Comparison of ENCODE assay signal across 28 cellular contexts in genomic region chr3:154716170-154716569, GRCh38.
"Had no signal": no experiment of that assay in that cellular context is flagged by ENCODE, and none has a peak within 500 bp of the region (broad histone marks: within the 10 kb centered on the region; RNA-seq: fewer than 3 reads in every experiment).

No MANE protein-coding gene starts in this region.

- H3K27ac ChIP-seq: colonic mucosa, coronary artery, dorsolateral prefrontal cortex, epithelial cell of prostate, esophagus muscularis mucosa, esophagus squamous epithelium, foreskin keratinocyte, gastrocnemius medialis, gastroesophageal sphincter, heart left ventricle, heart right ventricle had no signal

- H3K27me3 ChIP-seq: colonic mucosa, dorsolateral prefrontal cortex, esophagus muscularis mucosa, esophagus squamous epithelium, gastrocnemius medialis, gastroesophageal sphincter, heart left ventricle, heart right ventricle had no signal

- H3K36me3 ChIP-seq: colonic mucosa, esophagus muscularis mucosa, esophagus squamous epithelium, gastrocnemius medialis, gastroesophageal sphincter, heart left ventricle, heart right ventricle had no signal

- H3K4me1 ChIP-seq: colonic mucosa, esophagus muscularis mucosa, esophagus squamous epithelium, foreskin keratinocyte, gastrocnemius medialis, gastroesophageal sphincter, heart right ventricle had no signal

- ATAC-seq: effector memory CD8-positive, alpha-beta T cell; esophagus mucosa; foreskin keratinocyte; gastrocnemius medialis; gastroesophageal sphincter; heart left ventricle; heart right ventricle had no signal

- DNase-seq: colonic mucosa; cortex of kidney; dermis blood vessel endothelial cell; dorsolateral prefrontal cortex; effector CD4-positive, alpha-beta T cell; effector CD8-positive, alpha-beta T cell; effector memory CD4-positive, alpha-beta T cell; effector memory CD8-positive, alpha-beta T cell; endodermal cell; erythroblast; esophagus squamous epithelium; foreskin fibroblast; foreskin keratinocyte; foreskin melanocyte; gastrocnemius medialis; glutamatergic neuron; head of caudate nucleus; heart left ventricle; heart right ventricle had no signal

- H3K4me3 ChIP-seq: colonic mucosa, coronary artery, dorsolateral prefrontal cortex, esophagus muscularis mucosa, esophagus squamous epithelium, gastrocnemius medialis, gastroesophageal sphincter, heart left ventricle, heart right ventricle had no signal

- FAIRE-seq: colon, endometrium, endothelial cell of umbilical vein, frontal cortex had no signal

- H3K9me3 ChIP-seq: colonic mucosa, esophagus muscularis mucosa, esophagus squamous epithelium, gastrocnemius medialis, gastroesophageal sphincter, heart left ventricle, heart right ventricle had no signal
